In the genomic region with DNA sequence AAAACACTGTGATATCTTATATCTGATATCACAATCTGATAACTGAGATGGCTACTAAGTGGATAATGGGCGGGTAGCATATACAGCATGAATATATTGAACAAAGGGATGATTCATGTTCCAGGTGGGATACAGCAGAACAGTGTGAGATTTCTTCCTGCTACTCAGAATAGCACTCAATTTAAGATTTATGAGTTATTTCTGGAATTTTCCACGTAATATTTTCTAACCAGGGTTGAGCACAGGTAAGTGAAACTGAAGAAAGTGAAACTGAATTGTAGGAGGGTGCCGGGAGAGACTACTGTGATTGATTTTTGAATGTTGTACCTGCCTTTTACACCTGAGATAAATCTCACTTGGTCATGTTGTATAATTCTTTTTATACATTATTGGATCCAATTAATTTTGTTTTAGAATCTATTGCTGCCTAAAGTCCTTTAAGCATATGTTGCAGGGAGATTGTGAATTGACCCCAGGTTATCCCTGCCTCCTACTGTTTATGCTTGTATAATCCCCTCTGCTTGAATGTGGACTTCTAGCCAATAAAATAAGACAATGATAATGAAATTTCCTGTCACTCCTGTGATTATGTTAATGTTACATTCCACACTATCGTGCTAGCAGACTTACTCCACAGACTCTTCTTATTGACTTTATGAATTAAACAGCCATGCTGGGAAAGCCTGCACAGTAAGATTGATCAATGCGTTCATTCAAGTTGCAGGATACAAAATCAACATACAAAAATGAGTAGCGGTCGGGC, we compare ENCODE assay signal across 24 cellular contexts.
DNase-seq lines count a peak whose midpoint lies in the region; ATAC-seq, FAIRE-seq and TF ChIP-seq lines count a peak whose summit lies in the region.
"Had no signal": no experiment of that assay in that cellular context is flagged by ENCODE, and none has a peak within 500 bp of the region (broad histone marks: within the 10 kb centered on the region; RNA-seq: fewer than 3 reads in every experiment).

No MANE protein-coding gene starts in this region.

- H3K9ac ChIP-seq in liver (ENCODE audit: low read depth in 1 of 2, low read length in 2 of 2) (peak overlapping the region in 1 of 2 donors; percentile 62), HepG2 (ENCODE audit: insufficient read depth, low read depth, low read length) (no peak overlapping the region), mammary epithelial cell (ENCODE audit: insufficient read depth, low read length) (no peak overlapping the region)
- H3K9ac ChIP-seq: neural progenitor cell had no signal

- H3K4me1 ChIP-seq in liver (ENCODE audit: control insufficient read depth in 4 of 4, insufficient read depth in 4 of 4, low read length in 3 of 4): peaks cover 0 to 11% (median 4%) of the 10 kb centered on the region in 4 donors
- H3K4me1 ChIP-seq in HepG2 (ENCODE audit: insufficient read depth, low read length): no peaks in the 10 kb centered on the region
- H3K4me1 ChIP-seq in mammary epithelial cell (ENCODE audit: insufficient read depth, low read length): peaks cover 17% of the 10 kb centered on the region
- no peaks in the 10 kb centered on the region for H3K4me1 ChIP-seq in lower lobe of right lung
- H3K4me1 ChIP-seq: left ventricle myocardium inferior, neural progenitor cell, psoas muscle, SJSA1 had no signal

- H3K27me3 ChIP-seq in liver (ENCODE audit: control insufficient read depth in 4 of 4, insufficient read depth in 4 of 4, low read length in 3 of 4): no peaks in the 10 kb centered on the region
- H3K27me3 ChIP-seq in HepG2 (ENCODE audit: control insufficient read depth in 1 of 2, insufficient read depth in 2 of 2, low read length in 2 of 2): no peaks in the 10 kb centered on the region; a peak in 1 of 5 replicates
- no peaks in the 10 kb centered on the region for H3K27me3 ChIP-seq in mammary epithelial cell (ENCODE audit: insufficient read depth, low read length)
- H3K27me3 ChIP-seq in lower lobe of right lung (ENCODE audit: low read depth): no peaks in the 10 kb centered on the region
- H3K27me3 ChIP-seq: neural progenitor cell, SJSA1 had no signal

- WGBS in liver: 35% methylated on average over 7 of the region's 7 CpGs
- 33% methylated on average over 7 of the region's 7 CpGs for WGBS in HepG2 (ENCODE audit: low lambda C conversion rate)
- 77% methylated on average over 7 of the region's 7 CpGs for WGBS in mammary epithelial cell (ENCODE audit: low coverage, missing lambda C conversion rate)
- 60 to 62% methylated on average over 7 of the region's 7 CpGs for WGBS in lower leg skin, 2 donors

- no peaks in the 10 kb centered on the region for H3K9me3 ChIP-seq in liver (ENCODE audit: control insufficient read depth in 4 of 4, low read length in 3 of 4)
- no peaks in the 10 kb centered on the region for H3K9me3 ChIP-seq in HepG2 (ENCODE audit: low read length)
- no peaks in the 10 kb centered on the region for H3K9me3 ChIP-seq in mammary epithelial cell (replicated peaks; ENCODE audit: insufficient read depth, low read length)
- no peaks in the 10 kb centered on the region for H3K9me3 ChIP-seq in lower lobe of right lung
- H3K9me3 ChIP-seq: left ventricle myocardium inferior, psoas muscle, SJSA1 had no signal

- H3K79me2 ChIP-seq in HepG2 (ENCODE audit: insufficient read depth, low read length): no peaks in the 10 kb centered on the region
- no peaks in the 10 kb centered on the region for H3K79me2 ChIP-seq in mammary epithelial cell (ENCODE audit: insufficient read depth, low read length)

- intact Hi-C loops in HepG2 (cut with micrococcal nuclease; ENCODE audit: unreplicated experiment): no loop called here
- intact Hi-C loops in mammary epithelial cell (cut with micrococcal nuclease): no loop called here
- intact Hi-C loops in lower lobe of right lung (cut with DNase I): no loop called here
- intact Hi-C loops in lower leg skin (cut with DNase I; ENCODE audit: low total_unique reads): no loop called here

- in situ Hi-C loops in HepG2 (cut with HindIII; ENCODE audit: extremely low pct_ligation_motif_present, low pct_unique_long_range_greater_than_20kb) (no loop called here), mammary epithelial cell (cut with MboI; ENCODE audit: low sequenced_read_pairs in 2 of 2) (no loop called here)

- no peak for TF ChIP-seq RAD21 in liver (IDR thresholded peaks at IDR 0.05)
- TF ChIP-seq RAD21 in HepG2 (CRISPR knock-in tag; IDR thresholded peaks at IDR 0.05): no peak

- H2AFZ ChIP-seq in HepG2 (ENCODE audit: low read length) (no peak overlapping the region), mammary epithelial cell (ENCODE audit: low read depth, low read length) (peak overlapping the region; percentile 48)
- H2AFZ ChIP-seq: neural progenitor cell had no signal

- TF ChIP-seq POLR2A in HepG2 (IDR thresholded peaks at IDR 0.05; ENCODE audit: insufficient read depth in 1 of 2, low read depth in 2 of 2, low read length in 2 of 2): no peak
- no peak for TF ChIP-seq POLR2A in lower leg skin (IDR thresholded peaks at IDR 0.05)

- BruUV-seq in HepG2 (replicated peaks; lab: Mats Ljungman, UMichigan): no TSS peak
- no TSS peak for BruUV-seq in mammary epithelial cell (replicated peaks; lab: Mats Ljungman, UMichigan)

- no peak for FAIRE-seq in HepG2 (lab: Jason Lieb, UNC)
- FAIRE-seq: H1 had no signal

- H3K4me2 ChIP-seq in HepG2 (ENCODE audit: low read depth, low read length): no peak overlapping the region
- peak overlapping the region; percentile 64 for H3K4me2 ChIP-seq in mammary epithelial cell (ENCODE audit: insufficient read depth, low read depth, low read length)
- H3K4me2 ChIP-seq: neural progenitor cell had no signal

- H3K36me3 ChIP-seq in liver (ENCODE audit: control insufficient read depth in 4 of 4, insufficient read depth in 3 of 4, low read depth in 1 of 4, low read length in 3 of 4) (no peaks in the 10 kb centered on the region), HepG2 (replicated peaks in 1 of 2; ENCODE audit: control insufficient read depth in 1 of 2, insufficient read depth in 2 of 2, low read length in 2 of 2) (no peaks in the 10 kb centered on the region), mammary epithelial cell (ENCODE audit: insufficient read depth, low read length) (no peaks in the 10 kb centered on the region), lower lobe of right lung (no peaks in the 10 kb centered on the region)
- H3K36me3 ChIP-seq: left ventricle myocardium inferior, neural progenitor cell, SJSA1 had no signal

- H4K20me1 ChIP-seq in HepG2 (ENCODE audit: insufficient read depth, low read length): no peaks in the 10 kb centered on the region
- H4K20me1 ChIP-seq in mammary epithelial cell (ENCODE audit: insufficient read depth, low read length): no peaks in the 10 kb centered on the region

- dilution Hi-C loops in mammary epithelial cell (cut with HindIII; ENCODE audit: low sequenced_read_pairs): no loop called here

- POLR2A ChIA-PET in HepG2 (lab: Yijun Ruan, JAX): no interaction called here

- TF ChIP-seq EP300 in HepG2 (IDR thresholded peaks at IDR 0.05; ENCODE audit: low read depth in 2 of 2, low read length in 2 of 2): no peak
- no peak for TF ChIP-seq EP300 in HepG2 (CRISPR knock-in tag; IDR thresholded peaks at IDR 0.05; ENCODE audit: borderline replicate concordance)

- H3K4me3 ChIP-seq in liver (ENCODE audit: low read depth in 1 of 3, low read length in 3 of 3): peak overlapping the region; percentile 26 to 42 (median 27)
- H3K4me3 ChIP-seq in HepG2 (replicated peaks in 1 of 3; ENCODE audit: insufficient read depth in 1 of 3, low read depth in 2 of 3, low read length in 3 of 3): no peak overlapping the region
- no peak overlapping the region for H3K4me3 ChIP-seq in mammary epithelial cell (replicated peaks in 1 of 3; ENCODE audit: insufficient read depth in 1 of 3, low read depth in 2 of 3, low read length in 3 of 3)
- peak overlapping the region; percentile 14 for H3K4me3 ChIP-seq in lower lobe of right lung
- no peak overlapping the region for H3K4me3 ChIP-seq in lower leg skin (ENCODE audit: low read depth, poor library complexity, severe bottlenecking)
- H3K4me3 ChIP-seq: left ventricle myocardium inferior, neural progenitor cell, psoas muscle, SJSA1 had no signal

- TF ChIP-seq CTCF in liver (IDR thresholded peaks at IDR 0.05; ENCODE audit: low read depth, low read length, missing input control) (no peak), HepG2 (CRISPR knock-in tag; IDR thresholded peaks at IDR 0.05) (no peak), mammary epithelial cell (conservative IDR thresholded peaks at IDR 0.05 in 1 of 2, IDR thresholded peaks at IDR 0.05 in 1 of 2; ENCODE audit: extremely low read depth in 1 of 2, insufficient read depth in 1 of 2, low read depth in 1 of 2, low read length in 2 of 2) (no peak), lower lobe of right lung (IDR thresholded peaks at IDR 0.05) (no peak), lower leg skin (IDR thresholded peaks at IDR 0.05) (no peak)

- CTCF ChIA-PET in HepG2 (lab: Yijun Ruan, JAX; ENCODE audit: low intra/inter-chr PET ratio, low total read pairs): no interaction called here
- CTCF ChIA-PET in mammary epithelial cell (lab: Charles Lee; ENCODE audit: low non-redundant PET): no interaction called here

- ATAC-seq in HepG2: no peak
- peak in 1 of 2 donors; percentile 55 for ATAC-seq in lower lobe of right lung
- ATAC-seq in HG02588 (IDR thresholded peaks at IDR 0.05; ENCODE audit: unreplicated experiment): no peak
- no peak for ATAC-seq in GM19395 (IDR thresholded peaks at IDR 0.05; ENCODE audit: unreplicated experiment)
- ATAC-seq: esophagus mucosa, psoas muscle, T-cell had no signal

- H3K27ac ChIP-seq in liver (ENCODE audit: low read depth in 1 of 2, low read length in 2 of 2) (peak overlapping the region; percentile 71 to 73), HepG2 (ENCODE audit: extremely low read length, insufficient read depth, low read length) (no peak overlapping the region), mammary epithelial cell (ENCODE audit: insufficient read depth, low read depth, low read length) (peak overlapping the region; percentile 31), lower lobe of right lung (no peak overlapping the region)
- H3K27ac ChIP-seq: left ventricle myocardium inferior, neural progenitor cell, psoas muscle, SJSA1 had no signal

- DNase-seq in HepG2 (ENCODE audit: low spot score) (no peak), mammary epithelial cell (no peak), lower lobe of right lung (no peak), kidney glomerular epithelial cell (lab: John Stamatoyannopoulos, UW) (no peak), lower leg skin (ENCODE audit: low spot score in 2 of 2) (no peak)
- DNase-seq: 8988T; activated CD4-positive, CD25-positive, alpha-beta regulatory T cell treated with anti-CD3 and anti-CD28 coated beads, Interleukin-2, amount 50 U/mL, for 72 hours; activated T-cell treated with anti-CD3 and anti-CD28 coated beads, Interleukin-2, amount 50 U/mL, for 24 hours; CD4-positive, alpha-beta memory T cell; effector CD4-positive, alpha-beta T cell; foreskin melanocyte; left ventricle myocardium inferior; NCI-H1092 treated with DMSO at 0.1 percent for 48 hours; NCI-H2029; NCI-H345; psoas muscle; T-cell had no signal

TF ChIP-seq in liver, 16 proteins besides CTCF, POLR2A, EP300 and RAD21 (continues in another document):
- no peak for TF ChIP-seq TAF1 (conservative IDR thresholded peaks at IDR 0.05)
- no peak for TF ChIP-seq HNF4A (conservative IDR thresholded peaks at IDR 0.05)
- no peak for TF ChIP-seq NR2F2 (IDR thresholded peaks at IDR 0.05)

TF ChIP-seq in HepG2, 621 proteins besides CTCF, POLR2A, EP300 and RAD21 (continues in another document):
- TF ChIP-seq MATR3 (CRISPR knock-in tag; IDR thresholded peaks at IDR 0.05): no peak
- TF ChIP-seq ARID2 (CRISPR knock-in tag; IDR thresholded peaks at IDR 0.05; ENCODE audit: borderline replicate concordance): no peak

Comparison
In these comparisons a context has a peak if more than half of its experiments do, and no peak if none do; other contexts are left out.
1. H3K27ac ChIP-seq: peak in liver (2 of 2) and mammary epithelial cell (single experiment); none in HepG2 (single experiment) and lower lobe of right lung (single experiment).
2. H3K4me3 ChIP-seq: peak in liver (3 of 3) and lower lobe of right lung (single experiment); none in HepG2 (0 of 3), mammary epithelial cell (0 of 3) and lower leg skin (single experiment).